ENCODE assay signal across 8 cellular contexts in the genomic region with DNA sequence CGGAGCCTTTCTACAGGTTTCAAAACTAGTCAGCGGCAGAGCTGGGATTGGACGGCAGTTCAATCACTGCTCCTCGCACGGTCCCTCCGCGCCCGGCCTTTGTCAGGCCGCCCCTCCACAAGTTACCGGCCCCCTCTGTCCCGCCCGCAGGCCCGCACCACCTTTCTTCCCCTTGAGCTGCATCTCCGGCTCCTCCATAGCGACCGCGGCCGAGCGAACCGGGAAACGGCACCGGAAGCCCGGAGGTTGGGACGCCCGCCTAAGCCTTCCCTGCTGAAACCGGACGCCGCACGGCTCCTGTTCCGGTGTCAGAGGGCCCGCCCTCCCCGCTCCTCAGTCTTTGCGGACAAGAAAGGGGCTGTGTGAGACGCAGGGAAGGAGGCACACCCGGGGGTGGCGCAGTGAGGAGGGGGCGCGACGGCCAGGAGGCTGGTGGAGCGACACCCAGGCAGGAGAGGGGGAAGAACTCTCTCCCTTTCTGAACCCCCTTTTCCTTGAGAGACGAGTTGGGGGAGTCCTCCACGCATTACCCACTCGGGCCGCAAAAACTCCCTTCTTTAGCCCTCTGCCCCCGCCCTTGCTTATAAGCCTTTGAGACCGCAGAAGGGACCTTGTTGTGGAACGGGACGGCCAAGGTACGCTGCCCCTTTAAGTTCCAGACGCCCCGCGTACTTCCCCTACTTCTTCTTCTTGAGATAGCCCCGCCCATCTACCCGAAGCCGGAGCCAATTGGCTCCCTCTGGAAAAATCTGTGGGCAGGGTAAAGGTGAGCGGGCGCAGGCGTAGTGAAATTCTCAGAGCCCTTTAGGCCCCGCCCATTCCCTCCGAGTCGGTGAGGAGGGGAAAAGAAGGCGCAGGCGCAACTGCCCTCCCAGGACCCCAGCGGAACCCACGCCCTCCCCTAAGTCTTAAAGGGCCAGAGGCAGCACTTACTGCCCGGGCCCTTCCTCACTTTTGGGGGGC. TPM values are rescaled to one million over a fixed set of nuclear protein-coding genes. Genes with fewer than 3 reads are reported as not detected.
DNase-seq lines count a peak whose midpoint lies in the region; ATAC-seq lines count a peak whose summit lies in the region.

TSS of gene BORCS8 (minus strand) at position 233 of the 963 bp plus-strand sequence. CDS start at position 198, 35 bp downstream.
TSS of gene RFXANK (plus strand) at position 339 of the 963 bp plus-strand sequence. CDS start 1,689 bp downstream, outside the sequence.

- intact Hi-C loops in left colon (cut with DNase I, micrococcal nuclease): loop anchor here in 1 of 2 donors (5.0 kb wide), 1 partner anchor 215 kb away; the partner anchor contains the start of gene GATAD2A

- peak within 1 kb of the TSS; percentile 95 to 100 (median 99) for H3K27ac ChIP-seq in BLaER1 treated with 17β-estradiol and CSF1 and Interleukin-3, amounts not matched to agents 10 nM and 100 nM

- H3K9ac ChIP-seq in BLaER1 treated with 17β-estradiol and CSF1 and Interleukin-3, amounts not matched to agents 10 nM and 100 nM: peak within 1 kb of the TSS; percentile 91 to 100 (median 99)

- H3K4me2 ChIP-seq in BLaER1 treated with 17β-estradiol and CSF1 and Interleukin-3, amounts not matched to agents 10 nM and 100 nM: peak within 1 kb of the TSS; percentile 82 to 99 (median 97)

- H3K4me3 ChIP-seq in BLaER1 treated with 17β-estradiol and CSF1 and Interleukin-3, amounts not matched to agents 10 nM and 100 nM: peak within 1 kb of the TSS; percentile 77 to 99 (median 90)

- peak; percentile 99 for DNase-seq in NCI-H748 (lab: John Stamatoyannopoulos, UW; ENCODE audit: unreplicated experiment)
- DNase-seq in activated CD4-positive, alpha-beta T cell treated with anti-CD3 and anti-CD28 coated beads, Interleukin-2, amount 50 U/mL, for 1 hour: peak; percentile 98
- DNase-seq in cortex of kidney (lab: John Stamatoyannopoulos, UW): peak; percentile 47
- peak; percentile 99 to 100 for DNase-seq in left colon
- DNase-seq in stimulated activated CD4-positive, alpha-beta T cell treated with anti-CD3 and anti-CD28 coated beads, Interleukin-1b, Interleukin-23, amount 100 ng/mL, for 48 hours: peak; percentile 99

- H3K9me3 ChIP-seq in BLaER1 treated with 17β-estradiol and CSF1 and Interleukin-3, amounts not matched to agents 10 nM and 100 nM (replicated peaks in 1 of 11): peaks cover 0 to 14% (median under 1%) of the 10 kb centered on the region in 11 experiments; a peak in 11 of 22 replicates

- peaks cover 30 to 66% (median 40%) of the 10 kb centered on the region in 11 experiments for H3K36me3 ChIP-seq in BLaER1 treated with 17β-estradiol and CSF1 and Interleukin-3, amounts not matched to agents 10 nM and 100 nM

- peak; percentile 85 for ATAC-seq in GM19351 (IDR thresholded peaks at IDR 0.05; ENCODE audit: unreplicated experiment)
- peak; percentile 78 for ATAC-seq in HG03521 (IDR thresholded peaks at IDR 0.05; ENCODE audit: unreplicated experiment)
- ATAC-seq in left colon: peak; percentile 92

- peaks cover 39 to 62% (median 44%) of the 10 kb centered on the region in 10 experiments for H3K4me1 ChIP-seq in BLaER1 treated with 17β-estradiol and CSF1 and Interleukin-3, amounts not matched to agents 10 nM and 100 nM

- H3K27me3 ChIP-seq in BLaER1 treated with 17β-estradiol and CSF1 and Interleukin-3, amounts not matched to agents 10 nM and 100 nM: no peaks in the 10 kb centered on the region

- peaks cover 0 to 33% (median 13%) of the 10 kb centered on the region in 11 experiments; a peak in 10 of 22 replicates for H4K20me1 ChIP-seq in BLaER1 treated with 17β-estradiol and CSF1 and Interleukin-3, amounts not matched to agents 10 nM and 100 nM

RNA-seq across cellular contexts. Expression of gene BORCS8, which starts in this region (rescaled TPM):
- 10 to 100 TPM; 27.9 to 28.4 TPM for total RNA-seq in left colon

RNA-seq across cellular contexts. Expression of gene RFXANK, which starts in this region (rescaled TPM):
- total RNA-seq in left colon: 10 to 100 TPM; 60.3 to 73.7 TPM

Comparison
In these comparisons a context has a peak if more than half of its experiments do, and no peak if none do; other contexts are left out.
1. Peak in every context shown above with its lines: DNase-seq, ATAC-seq, H3K4me3 ChIP-seq and H3K27ac ChIP-seq.
2. DNase-seq: peak in every context shown above with its lines; median percentile 100 in left colon; 99 in NCI-H748; 99 in stimulated activated CD4-positive, alpha-beta T cell treated with anti-CD3 and anti-CD28 coated beads, Interleukin-1b, Interleukin-23, amount 100 ng/mL, for 48 hours; 98 in activated CD4-positive, alpha-beta T cell treated with anti-CD3 and anti-CD28 coated beads, Interleukin-2, amount 50 U/mL, for 1 hour; 47 in cortex of kidney.